8 cellular contexts compared by ENCODE assay signal in genomic region chr2:30252723-30253688, GRCh38. TPM values are rescaled to one million over a fixed set of nuclear protein-coding genes. Genes with fewer than 3 reads are reported as not detected.
DNase-seq lines count a peak whose midpoint lies in the region; ATAC-seq and TF ChIP-seq lines count a peak whose summit lies in the region.

No MANE protein-coding gene starts in this region.

- TF ChIP-seq CTCF in MCF 10A (IDR thresholded peaks at IDR 0.05; ENCODE audit: unreplicated experiment): no peak
- TF ChIP-seq CTCF in breast epithelium (IDR thresholded peaks at IDR 0.05): no peak
- no peak for TF ChIP-seq CTCF in foreskin fibroblast (IDR thresholded peaks at IDR 0.05; ENCODE audit: low read depth, low read length)
- no peak for TF ChIP-seq CTCF in progenitor cell of endocrine pancreas (IDR thresholded peaks at IDR 0.05; ENCODE audit: unreplicated experiment)

- POLR2A ChIA-PET in MCF 10A (lab: Yijun Ruan, JAX): interaction anchor here (0.7 to 1.2 kb wide), 3 partner anchors 10 to 37 kb away, joined by 3 to 4 read pairs (median 4); no protein-coding TSS in a partner anchor

- H3K36me3 ChIP-seq in breast epithelium: no peaks in the 10 kb centered on the region

- DNase-seq in MCF 10A (ENCODE audit: unreplicated experiment) (no peak), breast epithelium (ENCODE audit: low spot score in 2 of 2) (no peak), foreskin fibroblast (peak; percentile 50 to 56), progenitor cell of endocrine pancreas (ENCODE audit: low spot score, unreplicated experiment) (no peak), NCI-H526 treated with DMSO at 0.1 percent for 48 hours (lab: John Stamatoyannopoulos, UW) (no peak)
- peak; percentile 74 for DNase-seq in activated T-cell treated with anti-CD3 and anti-CD28 coated beads, Interleukin-2, amount 50 U/mL, for 24 hours

- H3K27me3 Mint-ChIP-seq in MCF 10A (ENCODE audit: insufficient read depth, unreplicated experiment) (no peaks in the 10 kb centered on the region), progenitor cell of endocrine pancreas (no peaks in the 10 kb centered on the region)
- H3K27me3 Mint-ChIP-seq in activated T-cell treated with anti-CD3 and anti-CD28 coated beads, Interleukin-2, amount 50 U/mL, for 24 hours: no peaks in the 10 kb centered on the region

- no peaks in the 10 kb centered on the region for H3K9me3 ChIP-seq in breast epithelium

- no peaks in the 10 kb centered on the region for H3K4me1 ChIP-seq in breast epithelium

- no peak for TF ChIP-seq POLR2A in breast epithelium (IDR thresholded peaks at IDR 0.05)

- intact Hi-C loops in MCF 10A (cut with micrococcal nuclease): no loop called here
- intact Hi-C loops in breast epithelium (cut with DNase I; ENCODE audit: low total_unique reads): no loop called here

- H3K27ac Mint-ChIP-seq in MCF 10A (ENCODE audit: low read depth, unreplicated experiment) (peak overlapping the region; percentile 42), progenitor cell of endocrine pancreas (peak overlapping the region; percentile 81)
- H3K27ac Mint-ChIP-seq in activated T-cell treated with anti-CD3 and anti-CD28 coated beads, Interleukin-2, amount 50 U/mL, for 24 hours: peak overlapping the region; percentile 98

- no peak for ATAC-seq in HG02840 (IDR thresholded peaks at IDR 0.05; ENCODE audit: low FRiP score, unreplicated experiment)
- no peak for ATAC-seq in GM18519 (IDR thresholded peaks at IDR 0.05; ENCODE audit: low FRiP score, unreplicated experiment)

- H3K36me3 Mint-ChIP-seq in MCF 10A (ENCODE audit: insufficient read depth, unreplicated experiment) (peaks cover 5% of the 10 kb centered on the region), progenitor cell of endocrine pancreas (ENCODE audit: insufficient read depth) (peaks cover 16% of the 10 kb centered on the region)
- peaks cover 87% of the 10 kb centered on the region for H3K36me3 Mint-ChIP-seq in activated T-cell treated with anti-CD3 and anti-CD28 coated beads, Interleukin-2, amount 50 U/mL, for 24 hours (ENCODE audit: low read depth)

- H3K4me3 ChIP-seq in breast epithelium: no peak overlapping the region
- H3K4me3 ChIP-seq in foreskin fibroblast (ENCODE audit: low read depth in 1 of 2, low read length in 2 of 2): no peak overlapping the region

- peak overlapping the region in 1 of 2 donors; percentile 13 for H3K27ac ChIP-seq in breast epithelium

- no peaks in the 10 kb centered on the region for H3K9me3 Mint-ChIP-seq in MCF 10A (ENCODE audit: unreplicated experiment)
- H3K9me3 Mint-ChIP-seq in activated T-cell treated with anti-CD3 and anti-CD28 coated beads, Interleukin-2, amount 50 U/mL, for 24 hours: peaks cover 4% of the 10 kb centered on the region
- H3K9me3 Mint-ChIP-seq in progenitor cell of endocrine pancreas (ENCODE audit: low read depth): no peaks in the 10 kb centered on the region

- H3K27me3 ChIP-seq in breast epithelium: no peaks in the 10 kb centered on the region

- BruUV-seq in MCF 10A (replicated peaks; lab: Mats Ljungman, UMichigan): no TSS peak

- H3K4me3 Mint-ChIP-seq in MCF 10A (ENCODE audit: unreplicated experiment) (no peak overlapping the region), progenitor cell of endocrine pancreas (ENCODE audit: low read depth) (no peak overlapping the region)
- peak overlapping the region; percentile 56 for H3K4me3 Mint-ChIP-seq in activated T-cell treated with anti-CD3 and anti-CD28 coated beads, Interleukin-2, amount 50 U/mL, for 24 hours

- CTCF ChIA-PET in MCF 10A (lab: Yijun Ruan, JAX): interaction anchor here (0.7 to 1.1 kb wide), 5 partner anchors 15 to 1880 kb away, joined by 3 to 4 read pairs (median 3); no protein-coding TSS in a partner anchor

- H3K4me1 Mint-ChIP-seq in MCF 10A (ENCODE audit: insufficient read depth, unreplicated experiment) (peaks cover 14% of the 10 kb centered on the region), progenitor cell of endocrine pancreas (ENCODE audit: low read depth) (peaks cover 27% of the 10 kb centered on the region)
- H3K4me1 Mint-ChIP-seq in activated T-cell treated with anti-CD3 and anti-CD28 coated beads, Interleukin-2, amount 50 U/mL, for 24 hours (ENCODE audit: low read depth): peaks cover 97% of the 10 kb centered on the region

RNA-seq across cellular contexts. Expression of gene LBH, which starts 21.7 kb away (rescaled TPM):
- 1.1 and 1.7 TPM in 2 replicates for total RNA-seq in MCF 10A (2022)
- 100 to 1,000 TPM in 1 of 3 donors, 10 to 100 TPM in 2; 18.2 to 153 (median 87.2) TPM for total RNA-seq in breast epithelium
- total RNA-seq in progenitor cell of endocrine pancreas: 62.3 and 80.5 TPM in 2 replicates

Comparison
In these comparisons a context has a peak if more than half of its experiments do, and no peak if none do; other contexts are left out.
1. DNase-seq: peak in activated T-cell treated with anti-CD3 and anti-CD28 coated beads, Interleukin-2, amount 50 U/mL, for 24 hours (single experiment) and foreskin fibroblast (2 of 2); none in MCF 10A (single experiment), breast epithelium (0 of 2), progenitor cell of endocrine pancreas (single experiment) and NCI-H526 treated with DMSO at 0.1 percent for 48 hours (single experiment).
2. H3K27ac Mint-ChIP-seq: peak in every context shown above with its lines; median percentile 98 in activated T-cell treated with anti-CD3 and anti-CD28 coated beads, Interleukin-2, amount 50 U/mL, for 24 hours; 81 in progenitor cell of endocrine pancreas; 42 in MCF 10A.